ENCODE assay signal across 35 cellular contexts in genomic region chr3:110865934-110866333, GRCh38.
"Had no signal": no experiment of that assay in that cellular context is flagged by ENCODE, and none has a peak within 500 bp of the region (broad histone marks: within the 10 kb centered on the region; RNA-seq: fewer than 3 reads in every experiment).

No MANE protein-coding gene starts in this region.

- H3K27ac ChIP-seq: adrenal gland, body of pancreas, brain microvascular endothelial cell, breast epithelium, WERI-Rb-1 had no signal

- H3K4me3 ChIP-seq: adrenal gland, body of pancreas, breast epithelium had no signal

- H3K9me3 ChIP-seq: adrenal gland, body of pancreas, breast epithelium had no signal

- H3K4me1 Mint-ChIP-seq: activated CD4-positive, alpha-beta memory T cell treated with anti-CD3 and anti-CD28 coated beads, Interleukin-2, amount 10 ng/mL, durations not matched to agents 7 days and 5 days; activated CD4-positive, alpha-beta T cell treated with anti-CD3 and anti-CD28 coated beads for 36 hours; activated CD4-positive, alpha-beta T cell treated with anti-CD3 and anti-CD28 coated beads, Interleukin-2, amount 10 ng/mL, durations not matched to agents 7 days and 5 days; activated CD8-positive, alpha-beta memory T cell treated with anti-CD3 and anti-CD28 coated beads, Interleukin-2, amount 10 ng/mL, durations not matched to agents 7 days and 5 days; activated naive CD4-positive, alpha-beta T cell treated with anti-CD3 and anti-CD28 coated beads, Interleukin-2, amount 10 ng/mL, durations not matched to agents 7 days and 5 days; activated naive CD8-positive, alpha-beta T cell treated with anti-CD3 and anti-CD28 coated beads for 36 hours; WTC11 had no signal

- H3K36me3 Mint-ChIP-seq: activated CD8-positive, alpha-beta memory T cell treated with anti-CD3 and anti-CD28 coated beads, Interleukin-2, amount 10 ng/mL, durations not matched to agents 7 days and 5 days; activated naive CD4-positive, alpha-beta T cell treated with anti-CD3 and anti-CD28 coated beads, Interleukin-2, amount 10 ng/mL, durations not matched to agents 7 days and 5 days; activated naive CD4-positive, alpha-beta T cell treated with anti-CD3 and anti-CD28 coated beads, Interleukin-2, amount 50 U/mL, for 72 hours; activated naive CD8-positive, alpha-beta T cell treated with anti-CD3 and anti-CD28 coated beads for 36 hours; WTC11 had no signal

- H3K4me3 Mint-ChIP-seq: activated CD4-positive, alpha-beta memory T cell treated with anti-CD3 and anti-CD28 coated beads, Interleukin-2, amount 10 ng/mL, durations not matched to agents 7 days and 5 days; activated CD4-positive, alpha-beta T cell treated with anti-CD3 and anti-CD28 coated beads for 36 hours; activated CD4-positive, alpha-beta T cell treated with anti-CD3 and anti-CD28 coated beads, Interleukin-2, amount 10 ng/mL, durations not matched to agents 7 days and 5 days; activated CD8-positive, alpha-beta memory T cell treated with anti-CD3 and anti-CD28 coated beads, Interleukin-2, amount 10 ng/mL, durations not matched to agents 7 days and 5 days; activated CD8-positive, alpha-beta T cell treated with anti-CD3 and anti-CD28 coated beads, Interleukin-2, amount 10 ng/mL, durations not matched to agents 7 days and 5 days; activated naive CD4-positive, alpha-beta T cell treated with anti-CD3 and anti-CD28 coated beads, Interleukin-2, amount 10 ng/mL, durations not matched to agents 7 days and 5 days; activated naive CD8-positive, alpha-beta T cell treated with anti-CD3 and anti-CD28 coated beads for 36 hours; activated T-cell treated with anti-CD3 and anti-CD28 coated beads, Interleukin-2, amount 50 U/mL, for 24 hours; T-helper 1 cell treated with Interleukin-12 subunit alpha and Interleukin-12 subunit beta and Interleukin-4 antibody, amounts not matched to agents 30 μg/mL and 1 μg/mL, for 36 hours; T-helper 2 cell treated with Interferon-gamma antibody and Interleukin-4, amounts not matched to agents 5 μg/mL and 100 μg/mL, for 36 hours; WTC11 had no signal

- H3K27me3 Mint-ChIP-seq: activated CD4-positive, alpha-beta T cell treated with anti-CD3 and anti-CD28 coated beads, Interleukin-2, amount 10 ng/mL, durations not matched to agents 7 days and 5 days; activated CD8-positive, alpha-beta memory T cell treated with anti-CD3 and anti-CD28 coated beads, Interleukin-2, amount 10 ng/mL, durations not matched to agents 7 days and 5 days; activated naive CD4-positive, alpha-beta T cell treated with anti-CD3 and anti-CD28 coated beads, Interleukin-2, amount 10 ng/mL, durations not matched to agents 7 days and 5 days; activated naive CD8-positive, alpha-beta T cell treated with anti-CD3 and anti-CD28 coated beads for 36 hours; activated T-cell treated with anti-CD3 and anti-CD28 coated beads, Interleukin-2, amount 50 U/mL, for 24 hours had no signal

- H3K4me1 ChIP-seq: adrenal gland, body of pancreas, breast epithelium had no signal

- H3K36me3 ChIP-seq: adrenal gland, brain microvascular endothelial cell, breast epithelium, WERI-Rb-1 had no signal

- DNase-seq: activated CD4-positive, alpha-beta memory T cell treated with anti-CD3 and anti-CD28 coated beads, Interleukin-2, amount 10 ng/mL, durations not matched to agents 7 days and 5 days; activated CD4-positive, alpha-beta T cell treated with anti-CD3 and anti-CD28 coated beads for 1 hour; activated CD4-positive, alpha-beta T cell treated with anti-CD3 and anti-CD28 coated beads for 36 hours; activated CD4-positive, alpha-beta T cell treated with anti-CD3 and anti-CD28 coated beads for 48 hours; activated CD4-positive, alpha-beta T cell treated with anti-CD3 and anti-CD28 coated beads, Interleukin-2, amount 10 ng/mL, durations not matched to agents 7 days and 5 days; activated CD4-positive, alpha-beta T cell treated with anti-CD3 and anti-CD28 coated beads, Interleukin-2, amount 50 U/mL, for 48 hours; activated CD4-positive, CD25-positive, alpha-beta regulatory T cell; activated CD8-positive, alpha-beta memory T cell treated with anti-CD3 and anti-CD28 coated beads for 24 hours; activated CD8-positive, alpha-beta memory T cell treated with anti-CD3 and anti-CD28 coated beads, Interleukin-2, amount 10 ng/mL, durations not matched to agents 7 days and 5 days; activated CD8-positive, alpha-beta memory T cell treated with anti-CD3 and anti-CD28 coated beads, Interleukin-2, amount 50 U/mL, for 48 hours; activated CD8-positive, alpha-beta T cell treated with anti-CD3 and anti-CD28 coated beads, Interleukin-2, amount 10 ng/mL, durations not matched to agents 7 days and 5 days; activated effector memory CD4-positive, alpha-beta T cell treated with Interleukin-2 at 50 U/mL for 16 hours; activated gamma-delta T cell; activated naive CD4-positive, alpha-beta T cell treated with anti-CD3 and anti-CD28 coated beads, Interleukin-2, amount 10 ng/mL, durations not matched to agents 7 days and 5 days; activated naive CD4-positive, alpha-beta T cell treated with Interleukin-2 at 50 U/mL for 16 hours; activated naive CD8-positive, alpha-beta T cell treated with anti-CD3 and anti-CD28 coated beads for 36 hours; activated T-cell treated with anti-CD3 and anti-CD28 coated beads, Interleukin-2, amount 50 U/mL, for 24 hours; activated T-cell treated with anti-CD3 and anti-CD28 coated beads, Interleukin-2, amount 50 U/mL, for 48 hours; adrenal gland; amniotic stem cell; aorta; body of pancreas; brain microvascular endothelial cell; central memory CD4-positive, alpha-beta T cell; T-helper 1 cell; T-helper 2 cell; T-helper 9 cell; WERI-Rb-1 had no signal

- H3K27ac Mint-ChIP-seq: activated CD4-positive, alpha-beta memory T cell treated with anti-CD3 and anti-CD28 coated beads, Interleukin-2, amount 10 ng/mL, durations not matched to agents 7 days and 5 days; activated CD4-positive, alpha-beta T cell treated with anti-CD3 and anti-CD28 coated beads for 36 hours; activated CD4-positive, alpha-beta T cell treated with anti-CD3 and anti-CD28 coated beads, Interleukin-2, amount 10 ng/mL, durations not matched to agents 7 days and 5 days; activated CD8-positive, alpha-beta memory T cell treated with anti-CD3 and anti-CD28 coated beads, Interleukin-2, amount 10 ng/mL, durations not matched to agents 7 days and 5 days; activated CD8-positive, alpha-beta T cell treated with anti-CD3 and anti-CD28 coated beads, Interleukin-2, amount 10 ng/mL, durations not matched to agents 7 days and 5 days; activated naive CD4-positive, alpha-beta T cell treated with anti-CD3 and anti-CD28 coated beads, Interleukin-2, amount 10 ng/mL, durations not matched to agents 7 days and 5 days; activated naive CD4-positive, alpha-beta T cell treated with anti-CD3 and anti-CD28 coated beads, Interleukin-2, amount 50 U/mL, for 72 hours; activated naive CD8-positive, alpha-beta T cell treated with anti-CD3 and anti-CD28 coated beads for 36 hours; activated T-cell treated with anti-CD3 and anti-CD28 coated beads, Interleukin-2, amount 50 U/mL, for 24 hours; activated T-helper 2 cell treated with anti-CD3 and anti-CD28 coated beads, Interferon-gamma antibody, Interleukin-2, Interleukin-4, amounts not matched to agents 10 μg/mL and 5 μg/mL and 100 μg/mL, durations not matched to agents 14 hours and 24 hours and 36 hours; T-helper 1 cell treated with Interleukin-12 subunit alpha and Interleukin-12 subunit beta and Interleukin-4 antibody, amounts not matched to agents 30 μg/mL and 1 μg/mL, for 36 hours; T-helper 2 cell treated with Interferon-gamma antibody and Interleukin-4, amounts not matched to agents 5 μg/mL and 100 μg/mL, for 36 hours; WTC11 had no signal

- H3K27me3 ChIP-seq: adrenal gland, body of pancreas, brain microvascular endothelial cell, breast epithelium had no signal

- H3K9me3 Mint-ChIP-seq: activated CD4-positive, alpha-beta memory T cell treated with anti-CD3 and anti-CD28 coated beads, Interleukin-2, amount 10 ng/mL, durations not matched to agents 7 days and 5 days; activated CD4-positive, alpha-beta T cell treated with anti-CD3 and anti-CD28 coated beads, Interleukin-2, amount 10 ng/mL, durations not matched to agents 7 days and 5 days; activated naive CD4-positive, alpha-beta T cell treated with anti-CD3 and anti-CD28 coated beads, Interleukin-2, amount 10 ng/mL, durations not matched to agents 7 days and 5 days; activated naive CD4-positive, alpha-beta T cell treated with anti-CD3 and anti-CD28 coated beads, Interleukin-2, amount 50 U/mL, for 72 hours; activated naive CD8-positive, alpha-beta T cell treated with anti-CD3 and anti-CD28 coated beads for 36 hours; activated T-cell treated with anti-CD3 and anti-CD28 coated beads, Interleukin-2, amount 50 U/mL, for 24 hours; activated T-helper 2 cell treated with anti-CD3 and anti-CD28 coated beads, Interferon-gamma antibody, Interleukin-2, Interleukin-4, amounts not matched to agents 10 μg/mL and 5 μg/mL and 100 μg/mL, durations not matched to agents 14 hours and 24 hours and 36 hours; T-helper 1 cell treated with Interleukin-12 subunit alpha and Interleukin-12 subunit beta and Interleukin-4 antibody, amounts not matched to agents 30 μg/mL and 1 μg/mL, for 36 hours; T-helper 2 cell treated with Interferon-gamma antibody and Interleukin-4, amounts not matched to agents 5 μg/mL and 100 μg/mL, for 36 hours had no signal

- ATAC-seq: activated CD4-positive, alpha-beta T cell treated with anti-CD3 and anti-CD28 coated beads for 36 hours; activated CD4-positive, CD25-positive, alpha-beta regulatory T cell treated with anti-CD3 and anti-CD28 coated beads, Interleukin-2, amount 50 U/mL, for 24 hours; activated CD8-positive, alpha-beta memory T cell treated with anti-CD3 and anti-CD28 coated beads, Interleukin-2, amount 10 ng/mL, durations not matched to agents 7 days and 5 days; activated CD8-positive, alpha-beta T cell treated with anti-CD3 and anti-CD28 coated beads, Interleukin-2, amount 10 ng/mL, durations not matched to agents 7 days and 5 days; activated naive CD4-positive, alpha-beta T cell treated with anti-CD3 and anti-CD28 coated beads, Interleukin-2, amount 50 U/mL, for 72 hours; body of pancreas; WTC11 had no signal
